Comparison of ENCODE assay signal across 1 cellular context in genomic region chr10:133355991-133356390, GRCh38.
TF ChIP-seq lines count a peak whose summit lies in the region.

No MANE protein-coding gene starts in this region.

TF ChIP-seq in GM12891, 5 proteins besides CTCF, POLR2A, EP300 and RAD21:
- TF ChIP-seq POLR2AphosphoS5 (IDR thresholded peaks at IDR 0.05; ENCODE audit: low read depth, low read length) (no peak), PAX5 (IDR thresholded peaks at IDR 0.05; ENCODE audit: insufficient read depth, low read length, severe bottlenecking) (no peak), TAF1 (IDR thresholded peaks at IDR 0.05; ENCODE audit: low read depth, low read length) (no peak), SPI1 (IDR thresholded peaks at IDR 0.05; ENCODE audit: low read depth, low read length) (no peak), POU2F2 (IDR thresholded peaks at IDR 0.05; ENCODE audit: low read depth, low read length) (no peak)
